8 cellular contexts compared by ENCODE assay signal in the genomic region with DNA sequence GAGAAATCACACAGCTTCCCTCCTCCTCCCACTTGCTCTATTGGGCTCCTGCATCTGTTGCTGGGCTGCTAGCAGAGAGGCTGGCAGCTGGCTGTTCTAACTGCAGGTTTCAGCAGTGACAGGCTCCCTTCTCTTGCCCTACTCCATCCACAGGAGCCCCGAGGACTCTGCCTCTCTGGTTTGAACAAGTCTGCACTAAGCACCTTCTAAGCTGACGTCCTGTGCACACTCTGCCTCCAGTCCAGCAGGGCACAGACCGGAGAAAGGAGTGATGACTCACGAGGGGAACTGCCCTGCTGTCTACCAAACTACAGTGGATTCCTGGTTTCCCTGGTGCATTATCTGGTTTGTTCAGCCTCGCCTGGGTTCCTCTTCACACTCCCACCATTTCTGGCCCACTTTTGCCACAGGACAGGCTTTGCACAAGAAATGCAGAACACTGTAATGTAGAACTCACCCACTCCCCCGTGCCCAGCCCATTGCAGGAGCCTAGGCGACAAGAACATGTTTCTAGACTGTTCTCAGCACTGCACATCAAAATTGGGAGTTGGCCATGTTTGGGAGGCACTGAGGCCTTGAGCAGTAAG. TPM values are rescaled to one million over a fixed set of nuclear protein-coding genes. Genes with fewer than 3 reads are reported as not detected.
A peak's percentile ranks its signal among the peaks of the same experiment; 100 is the strongest.
DNase-seq lines count a peak whose midpoint lies in the region; ATAC-seq, FAIRE-seq and TF ChIP-seq lines count a peak whose summit lies in the region.

No MANE protein-coding gene starts in this region.

- TF ChIP-seq CTCF in lower lobe of right lung (IDR thresholded peaks at IDR 0.05), result no peak

- H3K4me1 ChIP-seq in lower lobe of right lung, result peaks cover 70% of the 10 kb centered on the region

- H3K27me3 ChIP-seq in lower lobe of right lung (ENCODE audit: low read depth), result no peaks in the 10 kb centered on the region

- peak overlapping the region; percentile 10 for H3K27ac ChIP-seq in adipose tissue (ENCODE audit: low read depth, low read length)
- peak overlapping the region; percentile 82 for H3K27ac ChIP-seq in lower lobe of right lung

- intact Hi-C loops in lower lobe of right lung (cut with DNase I), result no loop called here

- FAIRE-seq in RCC 7860 (lab: Jason Lieb, UNC), result no peak

- no peaks in the 10 kb centered on the region for H3K36me3 ChIP-seq in lower lobe of right lung

- H3K9me3 ChIP-seq in lower lobe of right lung, result peaks cover 1% of the 10 kb centered on the region

- H3K4me3 ChIP-seq in lower lobe of right lung, result no peak overlapping the region

- ATAC-seq in lower lobe of right lung (peak; percentile 72 to 74), HG03342 (IDR thresholded peaks at IDR 0.05; ENCODE audit: unreplicated experiment) (no peak), HG03039 (IDR thresholded peaks at IDR 0.05; ENCODE audit: unreplicated experiment) (no peak)

- DNase-seq in Caki2 (ENCODE audit: low read depth) (peak; percentile 2), M059J (ENCODE audit: low read depth) (peak; percentile 27), lower lobe of right lung (peak; percentile 72), RCC 7860 (ENCODE audit: low spot score) (no peak), G401 (ENCODE audit: low spot score) (no peak)

- 44 to 66% (median 57%) methylated on average over 7 of the region's 7 CpGs for WGBS in adipose tissue, 3 donors

- in situ Hi-C loops in Caki2 (cut with HindIII; ENCODE audit: low pct_unique_long_range_greater_than_20kb, low sequenced_read_pairs) (no loop called here), G401 (cut with HindIII; ENCODE audit: low sequenced_read_pairs) (no loop called here)

RNA-seq across cellular contexts. Expression of a gene that starts 26.0 kb away (rescaled TPM):
- not detected in 2 replicates for total RNA-seq in Caki2 (2014; rRNA removed; shearing (Covaris generic); ENCODE audit: low replicate concordance)
- total RNA-seq in M059J (2014; rRNA removed; shearing (Covaris generic)), result 0.07 TPM in 1 of 2 replicates, not detected in the other
- polyA plus RNA-seq in adipose tissue, result 10 to 100 TPM in 1 of 3 donors, 1 to 10 TPM in 2; 2.0 to 17.4 (median 8.1) TPM
- total RNA-seq in lower lobe of right lung, result 37.7 TPM
- total RNA-seq in G401 (2014; rRNA removed; shearing (Covaris generic)), result not detected in 2 replicates

Comparison
In these comparisons a context has a peak if more than half of its experiments do, and no peak if none do; other contexts are left out.
1. DNase-seq: peak in Caki2 (single experiment), M059J (single experiment) and lower lobe of right lung (single experiment); none in RCC 7860 (single experiment) and G401 (single experiment).
2. ATAC-seq: peak in lower lobe of right lung (2 of 2); none in HG03342 (single experiment) and HG03039 (single experiment).
3. RNA of a gene that starts 26.0 kb away (total RNA-seq): 37.7 TPM in lower lobe of right lung (single experiment); 0.07 TPM in M059J, not detected in Caki2 and not detected in G401; every median in the first group is over 10 times any median in the second.